In genomic region chr7:114620208-114620607, GRCh38 we compare ENCODE assay signal across 33 cellular contexts.
"Had no signal": no experiment of that assay in that cellular context is flagged by ENCODE, and none has a peak within 500 bp of the region (broad histone marks: within the 10 kb centered on the region; RNA-seq: fewer than 3 reads in every experiment).

No MANE protein-coding gene starts in this region.

- H3K27ac ChIP-seq: adrenal gland, body of pancreas, esophagus muscularis mucosa, foreskin keratinocyte, heart left ventricle, parathyroid adenoma, right atrium auricular region, uterus had no signal

- H3K36me3 Mint-ChIP-seq: activated CD8-positive, alpha-beta memory T cell treated with anti-CD3 and anti-CD28 coated beads, Interleukin-2, amount 10 ng/mL, durations not matched to agents 7 days and 5 days; activated naive CD8-positive, alpha-beta T cell treated with anti-CD3 and anti-CD28 coated beads for 36 hours; immature natural killer cell; naive thymus-derived CD4-positive, alpha-beta T cell; stimulated activated memory B cell treated with anti-CD40 and anti-IgM and Interleukin-4, amounts not matched to agents 10 μg/mL and 1 μg/mL and 100 μg/mL, for 72 hours; type B pancreatic cell; WTC11 had no signal

- H3K27ac Mint-ChIP-seq: activated CD8-positive, alpha-beta memory T cell treated with anti-CD3 and anti-CD28 coated beads, Interleukin-2, amount 10 ng/mL, durations not matched to agents 7 days and 5 days; activated CD8-positive, alpha-beta T cell treated with anti-CD3 and anti-CD28 coated beads, Interleukin-2, amount 10 ng/mL, durations not matched to agents 7 days and 5 days; activated naive CD8-positive, alpha-beta T cell treated with anti-CD3 and anti-CD28 coated beads for 36 hours; activated T-cell treated with anti-CD3 and anti-CD28 coated beads, Interleukin-2, amount 50 U/mL, for 72 hours; immature natural killer cell; naive thymus-derived CD4-positive, alpha-beta T cell; stimulated activated memory B cell treated with anti-CD40 and anti-IgM and Interleukin-4, amounts not matched to agents 10 μg/mL and 1 μg/mL and 100 μg/mL, for 72 hours; stimulated activated naive CD8-positive, alpha-beta T cell treated with anti-CD3 and anti-CD28 coated beads, Interleukin-15, amount 100 ng/mL, for 72 hours; type B pancreatic cell; WTC11 had no signal

- H3K9me3 Mint-ChIP-seq: activated naive CD8-positive, alpha-beta T cell treated with anti-CD3 and anti-CD28 coated beads for 36 hours; activated T-cell treated with anti-CD3 and anti-CD28 coated beads, Interleukin-2, amount 50 U/mL, for 72 hours; neural crest cell; type B pancreatic cell; WTC11 had no signal

- ATAC-seq: activated CD8-positive, alpha-beta memory T cell treated with anti-CD3 and anti-CD28 coated beads, Interleukin-2, amount 10 ng/mL, durations not matched to agents 7 days and 5 days; activated CD8-positive, alpha-beta T cell treated with anti-CD3 and anti-CD28 coated beads, Interleukin-2, amount 10 ng/mL, durations not matched to agents 7 days and 5 days; activated T-cell treated with anti-CD3 and anti-CD28 coated beads, Interleukin-2, amount 50 U/mL, for 72 hours; body of pancreas; heart left ventricle; left colon; naive thymus-derived CD4-positive, alpha-beta T cell; stimulated activated memory B cell treated with anti-CD40 and anti-IgM and Interleukin-4, amounts not matched to agents 10 μg/mL and 1 μg/mL and 100 μg/mL, for 72 hours; stimulated activated naive CD8-positive, alpha-beta T cell treated with anti-CD3 and anti-CD28 coated beads, Interleukin-15, amount 100 ng/mL, for 72 hours; WTC11 had no signal

- H3K9ac ChIP-seq: parathyroid adenoma had no signal

- H3K36me3 ChIP-seq: adrenal gland, esophagus muscularis mucosa, heart left ventricle, right atrium auricular region, uterus had no signal

- H3K27me3 ChIP-seq: adrenal gland, body of pancreas, esophagus muscularis mucosa, foreskin keratinocyte, heart left ventricle, right atrium auricular region, uterus had no signal

- H3K4me3 ChIP-seq: adrenal gland, body of pancreas, esophagus muscularis mucosa, heart left ventricle, right atrium auricular region, smooth muscle cell, uterus had no signal

- H3K9me3 ChIP-seq: adrenal gland, body of pancreas, esophagus muscularis mucosa, heart left ventricle, right atrium auricular region, uterus had no signal

- H3K4me1 ChIP-seq: adrenal gland, body of pancreas, foreskin keratinocyte, heart left ventricle, parathyroid adenoma, right atrium auricular region, uterus had no signal

- DNase-seq: activated CD8-positive, alpha-beta memory T cell treated with anti-CD3 and anti-CD28 coated beads, Interleukin-2, amount 10 ng/mL, durations not matched to agents 7 days and 5 days; activated CD8-positive, alpha-beta T cell treated with anti-CD3 and anti-CD28 coated beads, Interleukin-2, amount 10 ng/mL, durations not matched to agents 7 days and 5 days; activated naive CD4-positive, alpha-beta T cell; activated naive CD8-positive, alpha-beta T cell treated with anti-CD3 and anti-CD28 coated beads for 36 hours; activated T-cell treated with anti-CD3 and anti-CD28 coated beads, Interleukin-2, amount 50 U/mL, for 72 hours; adrenal gland; aorta; body of pancreas; dermis blood vessel endothelial cell; effector CD4-positive, alpha-beta T cell; heart left ventricle; hypothalamus; immature natural killer cell; kidney; left colon; midbrain; naive thymus-derived CD4-positive, alpha-beta T cell; occipital lobe; stimulated activated CD4-positive, alpha-beta T cell treated with anti-CD3 and anti-CD28 coated beads, Interleukin-1b, Interleukin-23, amount 100 ng/mL, for 48 hours; stimulated activated CD4-positive, alpha-beta T cell treated with anti-CD3 and anti-CD28 coated beads, Interleukin-4, amount 100 ng/mL, for 4 hours; stimulated activated CD8-positive, alpha-beta memory T cell treated with anti-CD3 and anti-CD28 coated beads, Interleukin-4, amount 100 ng/mL, for 48 hours; stimulated activated naive CD8-positive, alpha-beta T cell treated with anti-CD3 and anti-CD28 coated beads, Interleukin-15, amount 100 ng/mL, for 72 hours; substantia nigra; uterus had no signal
